Comparison of ENCODE assay signal across 19 cellular contexts in the genomic region with DNA sequence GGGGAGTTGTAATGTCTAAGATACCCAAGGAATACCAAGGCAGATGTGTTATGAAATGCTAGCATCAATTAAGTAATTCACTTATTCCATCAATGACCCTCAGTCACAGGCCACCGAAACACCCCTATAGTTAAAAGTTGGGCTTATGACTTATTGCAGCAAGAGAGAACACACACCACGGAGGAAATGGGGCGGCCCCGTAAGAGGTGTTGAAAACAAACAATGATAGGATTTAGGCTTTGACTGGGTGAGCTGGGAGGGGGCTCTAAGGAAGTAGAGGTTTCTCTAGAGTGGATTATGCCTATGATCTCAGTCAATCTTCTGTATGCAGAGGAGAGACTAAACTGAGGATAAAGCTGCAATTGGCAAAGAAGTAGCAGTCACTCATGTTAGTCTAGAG. TPM values are rescaled to one million over a fixed set of nuclear protein-coding genes. Genes with fewer than 3 reads are reported as not detected.
A peak's percentile ranks its signal among the peaks of the same experiment; 100 is the strongest.
DNase-seq lines count a peak whose midpoint lies in the region; ATAC-seq and TF ChIP-seq lines count a peak whose summit lies in the region.
"Had no signal": no experiment of that assay in that cellular context is flagged by ENCODE, and none has a peak within 500 bp of the region (broad histone marks: within the 10 kb centered on the region; RNA-seq: fewer than 3 reads in every experiment).

No MANE protein-coding gene starts in this region.

- H3K36me3 Mint-ChIP-seq in activated CD8-positive, alpha-beta memory T cell treated with anti-CD3 and anti-CD28 coated beads, Interleukin-2, amount 10 ng/mL, durations not matched to agents 7 days and 5 days: peaks cover 1% of the 10 kb centered on the region
- peaks cover 50% of the 10 kb centered on the region for H3K36me3 Mint-ChIP-seq in CD8-positive, alpha-beta T cell
- H3K36me3 Mint-ChIP-seq in T-cell: peaks cover 54% of the 10 kb centered on the region
- peaks cover 11 to 55% (median 22%) of the 10 kb centered on the region in 3 donors for H3K36me3 Mint-ChIP-seq in naive thymus-derived CD8-positive, alpha-beta T cell
- H3K36me3 Mint-ChIP-seq in CD4-positive, alpha-beta T cell (ENCODE audit: low read depth): peaks cover 35% of the 10 kb centered on the region

- H3K4me3 ChIP-seq in CD8-positive, alpha-beta T cell (ENCODE audit: low read depth, low read length): no peak overlapping the region

- no peak overlapping the region for H3K27ac ChIP-seq in CD8-positive, alpha-beta T cell (ENCODE audit: low read depth, low read length)
- H3K27ac ChIP-seq in CD4-positive, alpha-beta T cell (ENCODE audit: low read depth, low read length): no peak overlapping the region

- no peaks in the 10 kb centered on the region for H3K9me3 ChIP-seq in CD8-positive, alpha-beta T cell (ENCODE audit: low read length)
- no peaks in the 10 kb centered on the region for H3K9me3 ChIP-seq in CD4-positive, alpha-beta T cell (ENCODE audit: control insufficient read depth, low read length)
- H3K9me3 ChIP-seq: BE2C had no signal

- TF ChIP-seq CTCF in CD8-positive, alpha-beta T cell (IDR thresholded peaks at IDR 0.05): no peak
- TF ChIP-seq CTCF in CD4-positive, alpha-beta T cell (IDR thresholded peaks at IDR 0.05): no peak

- peak overlapping the region; percentile 5 for H3K27ac Mint-ChIP-seq in activated CD8-positive, alpha-beta memory T cell treated with anti-CD3 and anti-CD28 coated beads, Interleukin-2, amount 10 ng/mL, durations not matched to agents 7 days and 5 days
- peak overlapping the region; percentile 32 for H3K27ac Mint-ChIP-seq in CD8-positive, alpha-beta T cell
- H3K27ac Mint-ChIP-seq in T-cell: peak overlapping the region in 1 of 2 donors; percentile 19
- peak overlapping the region in 9 of 10 donors; percentile 5 to 85 (median 61) for H3K27ac Mint-ChIP-seq in naive thymus-derived CD8-positive, alpha-beta T cell
- H3K27ac Mint-ChIP-seq in CD4-positive, alpha-beta T cell: no peak overlapping the region

- H3K36me3 ChIP-seq in CD8-positive, alpha-beta T cell (ENCODE audit: insufficient read depth, low read length): peaks cover 4% of the 10 kb centered on the region
- H3K36me3 ChIP-seq: BE2C had no signal

- peaks cover 10% of the 10 kb centered on the region for H3K4me1 ChIP-seq in CD8-positive, alpha-beta T cell (ENCODE audit: insufficient read depth, low read length)
- H3K4me1 ChIP-seq: BE2C had no signal

- H3K4me1 Mint-ChIP-seq in activated CD8-positive, alpha-beta memory T cell treated with anti-CD3 and anti-CD28 coated beads, Interleukin-2, amount 10 ng/mL, durations not matched to agents 7 days and 5 days: peaks cover 6% of the 10 kb centered on the region
- peaks cover 12% of the 10 kb centered on the region for H3K4me1 Mint-ChIP-seq in CD8-positive, alpha-beta T cell (ENCODE audit: low read depth)
- peaks cover 4 to 13% (median 7%) of the 10 kb centered on the region in 3 donors for H3K4me1 Mint-ChIP-seq in T-cell
- H3K4me1 Mint-ChIP-seq in naive thymus-derived CD8-positive, alpha-beta T cell: peaks cover 11 to 22% (median 18%) of the 10 kb centered on the region in 4 donors
- peaks cover 9% of the 10 kb centered on the region for H3K4me1 Mint-ChIP-seq in CD4-positive, alpha-beta T cell (ENCODE audit: low read depth)

- CTCF ChIA-PET in activated CD8-positive, alpha-beta memory T cell treated with anti-CD3 and anti-CD28 coated beads, Interleukin-2, amount 10 ng/mL, durations not matched to agents 7 days and 5 days (lab: Charles Lee): interaction anchor here (1.6 kb wide), 1 partner anchor 12 kb away, joined by 4 read pairs; no protein-coding TSS in a partner anchor
- CTCF ChIA-PET in CD8-positive, alpha-beta T cell (lab: Charles Lee): interaction anchor here (1.0 to 1.3 kb wide), 3 partner anchors 102 to 180 kb away, joined by 4 read pairs; no protein-coding TSS in a partner anchor
- CTCF ChIA-PET in T-cell (lab: Charles Lee): interaction anchor here in 1 of 2 donors (0.6 kb wide), 1 partner anchor 128 kb away, joined by 3 read pairs; no protein-coding TSS in a partner anchor
- CTCF ChIA-PET in CD4-positive, alpha-beta T cell (lab: Charles Lee): no interaction called here

- POLR2A ChIA-PET in CD8-positive, alpha-beta T cell (lab: Charles Lee): interaction anchor here (0.7 to 1.2 kb wide), 2 partner anchors 29 to 33 kb away, joined by 3 read pairs; no protein-coding TSS in a partner anchor
- POLR2A ChIA-PET in T-cell (lab: Charles Lee): no interaction called here
- POLR2A ChIA-PET in naive thymus-derived CD8-positive, alpha-beta T cell (lab: Charles Lee): interaction anchor here (0.8 to 1.2 kb wide), 4 partner anchors 13 to 24 kb away, joined by 3 to 4 read pairs (median 3); no protein-coding TSS in a partner anchor
- POLR2A ChIA-PET in CD4-positive, alpha-beta T cell (lab: Charles Lee): interaction anchor here (1.4 kb wide), 1 partner anchor 29 kb away, joined by 3 read pairs; no protein-coding TSS in a partner anchor

- no peaks in the 10 kb centered on the region for H3K9me3 Mint-ChIP-seq in activated CD8-positive, alpha-beta memory T cell treated with anti-CD3 and anti-CD28 coated beads, Interleukin-2, amount 10 ng/mL, durations not matched to agents 7 days and 5 days (ENCODE audit: low read depth)
- no peaks in the 10 kb centered on the region for H3K9me3 Mint-ChIP-seq in CD8-positive, alpha-beta T cell
- no peaks in the 10 kb centered on the region for H3K9me3 Mint-ChIP-seq in T-cell
- no peaks in the 10 kb centered on the region for H3K9me3 Mint-ChIP-seq in naive thymus-derived CD8-positive, alpha-beta T cell
- no peaks in the 10 kb centered on the region for H3K9me3 Mint-ChIP-seq in CD4-positive, alpha-beta T cell
- H3K9me3 Mint-ChIP-seq: CD4-positive, CD25-positive, alpha-beta regulatory T cell; H9 had no signal

- DNase-seq in activated CD8-positive, alpha-beta memory T cell treated with anti-CD3 and anti-CD28 coated beads, Interleukin-2, amount 10 ng/mL, durations not matched to agents 7 days and 5 days: no peak
- DNase-seq in activated CD8-positive, alpha-beta memory T cell treated with anti-CD3 and anti-CD28 coated beads, Interleukin-2, amount 50 U/mL, for 4 hours: no peak
- DNase-seq in CD8-positive, alpha-beta T cell: no peak
- DNase-seq in T-cell (peak in 7 of 34 experiments; percentile 6 to 25 (median 15)), activated gamma-delta T cell (lab: John Stamatoyannopoulos, UW) (no peak)
- peak in 3 of 10 donors; percentile 6 to 68 (median 12) for DNase-seq in naive thymus-derived CD8-positive, alpha-beta T cell
- DNase-seq in CD4-positive, alpha-beta T cell: no peak
- DNase-seq: BE2C; CD4-positive, CD25-positive, alpha-beta regulatory T cell; DMS153; GF-D8; H9; IMR-90; NCI-H1417 treated with DMSO at 0.1 percent for 48 hours; NCI-H1930; NCI-H526 treated with DMSO at 0.1 percent for 48 hours; NK-92 treated with Interleukin-12 subunit alpha and Interleukin-12 subunit beta, amount 100 ng/mL, for 24 hours; Right ventricle myocardium superior had no signal

- no peaks in the 10 kb centered on the region for H3K27me3 Mint-ChIP-seq in activated CD8-positive, alpha-beta memory T cell treated with anti-CD3 and anti-CD28 coated beads, Interleukin-2, amount 10 ng/mL, durations not matched to agents 7 days and 5 days
- no peaks in the 10 kb centered on the region for H3K27me3 Mint-ChIP-seq in CD8-positive, alpha-beta T cell (ENCODE audit: low read depth)
- H3K27me3 Mint-ChIP-seq in T-cell: no peaks in the 10 kb centered on the region
- no peaks in the 10 kb centered on the region for H3K27me3 Mint-ChIP-seq in naive thymus-derived CD8-positive, alpha-beta T cell
- no peaks in the 10 kb centered on the region for H3K27me3 Mint-ChIP-seq in CD4-positive, alpha-beta T cell

- H3K4me3 Mint-ChIP-seq in activated CD8-positive, alpha-beta memory T cell treated with anti-CD3 and anti-CD28 coated beads, Interleukin-2, amount 10 ng/mL, durations not matched to agents 7 days and 5 days: no peak overlapping the region
- no peak overlapping the region for H3K4me3 Mint-ChIP-seq in CD8-positive, alpha-beta T cell
- H3K4me3 Mint-ChIP-seq in T-cell: no peak overlapping the region
- peak overlapping the region in 7 of 10 donors; percentile 3 to 70 (median 24) for H3K4me3 Mint-ChIP-seq in naive thymus-derived CD8-positive, alpha-beta T cell
- no peak overlapping the region for H3K4me3 Mint-ChIP-seq in CD4-positive, alpha-beta T cell
- H3K4me3 Mint-ChIP-seq: CD4-positive, CD25-positive, alpha-beta regulatory T cell; H9 had no signal

- no peaks in the 10 kb centered on the region for H3K27me3 ChIP-seq in CD8-positive, alpha-beta T cell (ENCODE audit: insufficient read depth, low read length)
- H3K27me3 ChIP-seq in CD4-positive, alpha-beta T cell (ENCODE audit: control insufficient read depth, insufficient read depth, low read length): no peaks in the 10 kb centered on the region
- H3K27me3 ChIP-seq: BE2C had no signal

- ATAC-seq in activated CD8-positive, alpha-beta memory T cell treated with anti-CD3 and anti-CD28 coated beads, Interleukin-2, amount 10 ng/mL, durations not matched to agents 7 days and 5 days: peak; percentile 30
- ATAC-seq in CD8-positive, alpha-beta T cell: no peak
- ATAC-seq in T-cell (replicated peaks in 1 of 4): peak in 3 of 4 experiments; percentile 29 to 82 (median 72)
- ATAC-seq in naive thymus-derived CD8-positive, alpha-beta T cell: peak in 1 of 2 donors; percentile 94
- ATAC-seq in CD4-positive, alpha-beta T cell (ENCODE audit: poor library complexity): no peak

- intact Hi-C loops in CD8-positive, alpha-beta T cell (cut with DNase I, micrococcal nuclease): no loop called here
- intact Hi-C loops in CD4-positive, alpha-beta T cell (cut with DNase I, micrococcal nuclease): no loop called here

RNA-seq across cellular contexts. Expression of a gene that starts 45.4 kb away (rescaled TPM):
- total RNA-seq in activated CD8-positive, alpha-beta memory T cell treated with anti-CD3 and anti-CD28 coated beads, Interleukin-2, amount 10 ng/mL, durations not matched to agents 7 days and 5 days: 10 to 100 TPM; 51.0 to 58.7 TPM
- 10 to 100 TPM; 26.3 to 26.6 TPM for total RNA-seq in CD8-positive, alpha-beta T cell
- 10 to 100 TPM; 60.3 to 67.4 (median 61.6) TPM for total RNA-seq in T-cell
- 10 to 100 TPM; 59.3 to 60.0 TPM for total RNA-seq in naive thymus-derived CD8-positive, alpha-beta T cell
- polyA plus RNA-seq in naive thymus-derived CD8-positive, alpha-beta T cell: 10 to 100 TPM; 30.9 to 51.6 (median 37.6) TPM
- total RNA-seq in CD4-positive, alpha-beta T cell: 10 to 100 TPM; 43.4 to 43.9 TPM
- total RNA-seq: A172 had no signal

Comparison
In these comparisons a context has a peak if more than half of its experiments do, and no peak if none do; other contexts are left out.
1. ATAC-seq: peak in activated CD8-positive, alpha-beta memory T cell treated with anti-CD3 and anti-CD28 coated beads, Interleukin-2, amount 10 ng/mL, durations not matched to agents 7 days and 5 days (single experiment) and T-cell (3 of 4); none in CD8-positive, alpha-beta T cell (single experiment) and CD4-positive, alpha-beta T cell (single experiment).
2. H3K4me3 Mint-ChIP-seq: peak in naive thymus-derived CD8-positive, alpha-beta T cell (7 of 10); none in activated CD8-positive, alpha-beta memory T cell treated with anti-CD3 and anti-CD28 coated beads, Interleukin-2, amount 10 ng/mL, durations not matched to agents 7 days and 5 days (single experiment), CD8-positive, alpha-beta T cell (single experiment), T-cell (0 of 3) and CD4-positive, alpha-beta T cell (single experiment).
3. POLR2A ChIA-PET loops: an anchor here in CD8-positive, alpha-beta T cell (0.7 to 1.2 kb wide), naive thymus-derived CD8-positive, alpha-beta T cell (0.8 to 1.2 kb wide) and CD4-positive, alpha-beta T cell (1.4 kb wide); none called in T-cell.